In the genomic region with DNA sequence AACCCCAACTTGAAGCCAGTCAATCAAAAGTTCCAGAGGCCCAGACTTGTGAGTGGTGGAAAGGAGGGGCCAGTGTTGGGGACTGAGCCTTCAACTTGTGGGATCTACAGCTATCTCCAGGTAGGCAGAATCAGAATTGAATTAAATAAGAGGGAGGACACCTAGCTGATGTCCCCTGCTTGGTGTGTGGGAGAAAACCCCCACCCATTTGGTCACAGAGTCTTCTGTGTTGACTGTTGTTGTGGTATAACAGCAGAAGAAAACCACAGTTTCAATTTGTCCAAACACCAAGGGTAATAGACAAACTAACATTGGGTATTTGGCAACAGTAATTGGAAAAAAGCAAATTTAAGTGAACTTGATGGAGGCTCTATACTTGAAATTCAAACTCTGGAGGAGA, we compare ENCODE assay signal across 24 cellular contexts.
"Had no signal": no experiment of that assay in that cellular context is flagged by ENCODE, and none has a peak within 500 bp of the region (broad histone marks: within the 10 kb centered on the region; RNA-seq: fewer than 3 reads in every experiment).

No MANE protein-coding gene starts in this region.

- H3K4me3 Mint-ChIP-seq: effector memory CD8-positive, alpha-beta T cell; stimulated activated memory B cell treated with anti-CD40 and anti-IgM and Interleukin-4, amounts not matched to agents 10 μg/mL and 1 μg/mL and 100 μg/mL, for 72 hours had no signal

- H3K36me3 Mint-ChIP-seq: stimulated activated memory B cell treated with anti-CD40 and anti-IgM and Interleukin-4, amounts not matched to agents 10 μg/mL and 1 μg/mL and 100 μg/mL, for 72 hours had no signal

- ATAC-seq: effector memory CD8-positive, alpha-beta T cell; heart right ventricle; left cardiac atrium; left lung; naive thymus-derived CD4-positive, alpha-beta T cell; pancreas; stimulated activated memory B cell treated with anti-CD40 and anti-IgM and Interleukin-4, amounts not matched to agents 10 μg/mL and 1 μg/mL and 100 μg/mL, for 72 hours; stimulated activated naive CD8-positive, alpha-beta T cell treated with anti-CD3 and anti-CD28 coated beads, Interleukin-15, Interleukin-2, amounts not matched to agents 100 U/mL and 50 U/mL, for 24 hours had no signal

- H3K9me3 Mint-ChIP-seq: effector memory CD8-positive, alpha-beta T cell; naive thymus-derived CD4-positive, alpha-beta T cell; neural crest cell; stimulated activated memory B cell treated with anti-CD40 and anti-IgM and Interleukin-4, amounts not matched to agents 10 μg/mL and 1 μg/mL and 100 μg/mL, for 72 hours had no signal

- DNase-seq: cortex of kidney; effector memory CD8-positive, alpha-beta T cell; erythroblast; esophagus squamous epithelium; foreskin melanocyte; glutamatergic neuron; heart right ventricle; hypothalamus; kidney; left cardiac atrium; left lung; mesendoderm; midbrain; naive thymus-derived CD4-positive, alpha-beta T cell; pancreas; retina; spleen; stimulated activated CD4-positive, alpha-beta T cell treated with anti-CD3 and anti-CD28 coated beads, Interleukin-4, amount 100 ng/mL, for 4 hours; stimulated activated naive CD8-positive, alpha-beta T cell treated with anti-CD3 and anti-CD28 coated beads, Interleukin-15, Interleukin-2, amounts not matched to agents 100 U/mL and 50 U/mL, for 24 hours; substantia nigra; testis; tibial artery had no signal

- H3K27me3 Mint-ChIP-seq: effector memory CD8-positive, alpha-beta T cell; naive thymus-derived CD4-positive, alpha-beta T cell; stimulated activated memory B cell treated with anti-CD40 and anti-IgM and Interleukin-4, amounts not matched to agents 10 μg/mL and 1 μg/mL and 100 μg/mL, for 72 hours had no signal

- H3K27ac Mint-ChIP-seq: effector memory CD8-positive, alpha-beta T cell; stimulated activated memory B cell treated with anti-CD40 and anti-IgM and Interleukin-4, amounts not matched to agents 10 μg/mL and 1 μg/mL and 100 μg/mL, for 72 hours had no signal
